Comparison of ENCODE assay signal across 9 cellular contexts in the genomic region with DNA sequence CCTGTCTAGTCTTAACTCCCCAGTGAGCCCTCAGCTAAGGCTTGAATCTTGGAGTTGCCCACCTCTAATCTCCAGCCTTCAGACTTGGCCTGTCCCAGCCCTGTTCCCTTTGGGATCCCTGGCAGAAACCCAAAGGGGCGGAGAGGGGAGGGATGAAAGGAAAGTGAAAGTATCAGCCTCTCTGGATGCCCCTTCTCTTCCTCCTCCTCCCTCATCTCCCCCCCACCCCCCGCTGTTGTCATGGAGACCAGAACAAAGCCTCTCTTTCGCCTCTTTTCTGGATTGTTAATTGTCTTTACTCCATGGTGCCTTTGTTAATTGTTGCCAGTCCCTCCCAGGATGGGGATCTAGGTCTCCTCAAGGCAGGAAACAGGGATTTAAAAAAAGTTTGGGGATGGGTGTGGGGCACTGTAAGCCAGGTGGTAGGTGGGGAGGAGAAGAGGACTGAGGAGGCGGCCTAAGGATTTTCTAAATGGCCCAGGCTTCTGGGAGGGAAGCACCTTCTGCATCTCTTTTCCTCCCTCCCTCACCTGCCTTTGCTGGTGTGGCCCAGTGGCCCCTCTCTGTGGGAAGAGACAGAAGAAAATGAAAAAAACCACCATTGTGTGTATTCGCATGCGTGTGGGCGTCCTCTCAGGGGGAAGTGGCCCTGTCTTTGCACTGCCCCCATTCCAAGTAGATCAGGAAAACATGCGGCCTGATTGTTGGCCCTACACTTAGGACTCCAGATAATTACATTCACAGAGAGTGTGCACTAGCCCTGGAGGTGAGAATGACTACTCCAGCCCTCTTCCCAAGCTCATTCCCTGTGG. TPM values are rescaled to one million over a fixed set of nuclear protein-coding genes. Genes with fewer than 3 reads are reported as not detected.
DNase-seq lines count a peak whose midpoint lies in the region; ATAC-seq and TF ChIP-seq lines count a peak whose summit lies in the region.
"Had no signal": no experiment of that assay in that cellular context is flagged by ENCODE, and none has a peak within 500 bp of the region (broad histone marks: within the 10 kb centered on the region; RNA-seq: fewer than 3 reads in every experiment).

No MANE protein-coding gene starts in this region.

- peaks cover 26% of the 10 kb centered on the region for H3K27me3 Mint-ChIP-seq in CD4-positive, alpha-beta T cell

- no peaks in the 10 kb centered on the region for H3K36me3 Mint-ChIP-seq in CD4-positive, alpha-beta T cell (ENCODE audit: low read depth)

- H3K4me1 ChIP-seq in esophagus muscularis mucosa (peaks cover 6 to 15% (median 11%) of the 10 kb centered on the region in 4 donors), mucosa of descending colon (ENCODE audit: low read depth) (no peaks in the 10 kb centered on the region)

- no peak for ATAC-seq in CD4-positive, alpha-beta T cell (ENCODE audit: poor library complexity)
- ATAC-seq in mucosa of descending colon: peak; percentile 80

- H3K27ac ChIP-seq in CD4-positive, alpha-beta T cell (ENCODE audit: low read depth, low read length): no peak overlapping the region
- H3K27ac ChIP-seq in esophagus muscularis mucosa (replicated peaks in 1 of 4): peak overlapping the region in 1 of 4 donors; percentile 33

- intact Hi-C loops in CD4-positive, alpha-beta T cell (cut with DNase I, micrococcal nuclease): no loop called here
- intact Hi-C loops in esophagus muscularis mucosa (cut with DNase I) (no loop called here), mucosa of descending colon (cut with DNase I, micrococcal nuclease) (no loop called here)

- peaks cover 2% of the 10 kb centered on the region for H3K9me3 Mint-ChIP-seq in CD4-positive, alpha-beta T cell

- CTCF ChIA-PET in CD4-positive, alpha-beta T cell (lab: Charles Lee): no interaction called here

- WGBS in esophagus muscularis mucosa: 47% methylated on average over 8 of the region's 8 CpGs

- peak overlapping the region in 3 of 4 donors; percentile 3 to 32 (median 14) for H3K4me3 ChIP-seq in esophagus muscularis mucosa
- no peak overlapping the region for H3K4me3 ChIP-seq in mucosa of descending colon

- H3K9me3 ChIP-seq in CD4-positive, alpha-beta T cell (ENCODE audit: control insufficient read depth, low read length): no peaks in the 10 kb centered on the region
- H3K9me3 ChIP-seq in esophagus muscularis mucosa (no peaks in the 10 kb centered on the region), mucosa of descending colon (no peaks in the 10 kb centered on the region)

- H3K36me3 ChIP-seq in esophagus muscularis mucosa: no peaks in the 10 kb centered on the region
- no peaks in the 10 kb centered on the region for H3K36me3 ChIP-seq in mucosa of descending colon (ENCODE audit: low read depth)

- H3K27ac Mint-ChIP-seq in CD4-positive, alpha-beta T cell: no peak overlapping the region

- POLR2A ChIA-PET in CD4-positive, alpha-beta T cell (lab: Charles Lee): no interaction called here

- in situ Hi-C loops in GM13976 (cut with MboI; ENCODE audit: low sequenced_read_pairs, unreplicated experiment): no loop called here

- no peak for DNase-seq in CD4-positive, alpha-beta T cell
- DNase-seq in NCI-H2107 (lab: John Stamatoyannopoulos, UW) (peak; percentile 32), esophagus muscularis mucosa (ENCODE audit: extremely low spot score) (no peak), mucosa of descending colon (peak in 2 of 3 donors; percentile 53 to 58), NCI-H1930 (lab: John Stamatoyannopoulos, UW) (no peak), GM13976 (ENCODE audit: low spot score) (no peak), NCI-H510A (lab: John Stamatoyannopoulos, UW) (no peak)
- no peak for DNase-seq in activated CD4-positive, alpha-beta T cell treated with anti-CD3 and anti-CD28 coated beads for 48 hours
- DNase-seq: activated CD4-positive, CD25-positive, alpha-beta regulatory T cell treated with anti-CD3 and anti-CD28 coated beads, Interleukin-2, amount 50 U/mL, for 72 hours had no signal

- TF ChIP-seq CTCF in CD4-positive, alpha-beta T cell (IDR thresholded peaks at IDR 0.05): no peak
- TF ChIP-seq CTCF in esophagus muscularis mucosa (IDR thresholded peaks at IDR 0.05) (no peak), mucosa of descending colon (IDR thresholded peaks at IDR 0.05) (no peak), GM13976 (IDR thresholded peaks at IDR 0.05; ENCODE audit: borderline replicate concordance, control extremely low read depth, extremely low read depth, insufficient read depth, missing control alignments) (no peak)

- TF ChIP-seq EP300 in esophagus muscularis mucosa (IDR thresholded peaks at IDR 0.05): no peak

- no peak for TF ChIP-seq POLR2A in esophagus muscularis mucosa (IDR thresholded peaks at IDR 0.05; ENCODE audit: low read depth)

- no peaks in the 10 kb centered on the region for H3K4me1 Mint-ChIP-seq in CD4-positive, alpha-beta T cell (ENCODE audit: low read depth)

- peak overlapping the region; percentile 4 for H3K4me3 Mint-ChIP-seq in CD4-positive, alpha-beta T cell

- H3K27me3 ChIP-seq in CD4-positive, alpha-beta T cell (ENCODE audit: control insufficient read depth, insufficient read depth, low read length): no peaks in the 10 kb centered on the region
- no peaks in the 10 kb centered on the region for H3K27me3 ChIP-seq in esophagus muscularis mucosa

RNA-seq across cellular contexts. Expression of a gene that starts 7.5 kb away (rescaled TPM):
- 1 to 10 TPM; 1.8 to 1.9 TPM for total RNA-seq in CD4-positive, alpha-beta T cell
- total RNA-seq in esophagus muscularis mucosa (10 to 100 TPM; 13.3 to 25.6 (median 21.7) TPM), mucosa of descending colon (10 to 100 TPM; 39.8 to 69.2 (median 40.7) TPM)

Comparison
In these comparisons a context has a peak if more than half of its experiments do, and no peak if none do; other contexts are left out.
1. DNase-seq: peak in NCI-H2107 (single experiment) and mucosa of descending colon (2 of 3); none in CD4-positive, alpha-beta T cell (0 of 10), esophagus muscularis mucosa (single experiment), NCI-H1930 (0 of 2), GM13976 (single experiment), NCI-H510A (single experiment) and activated CD4-positive, alpha-beta T cell treated with anti-CD3 and anti-CD28 coated beads for 48 hours (single experiment).
2. RNA of a gene that starts 7.5 kb away (total RNA-seq): 39.8 to 69.2 TPM in mucosa of descending colon and 13.3 to 25.6 TPM in esophagus muscularis mucosa; 1.8 to 1.9 TPM in CD4-positive, alpha-beta T cell; every median in the first group is over 4 times any median in the second.